Comparison of ENCODE assay signal across 1 cellular context in genomic region chr12:6613776-6614512, GRCh38.
TF ChIP-seq lines count a peak whose summit lies in the region.

No MANE protein-coding gene starts in this region.

TF ChIP-seq in HepG2, 621 proteins besides CTCF, POLR2A, EP300 and RAD21 (continued from another document and continues in another):
- TF ChIP-seq ELF4 (CRISPR knock-in tag; IDR thresholded peaks at IDR 0.05; ENCODE audit: borderline replicate concordance) (no peak), MXD3 (CRISPR knock-in tag; IDR thresholded peaks at IDR 0.05) (0 out of 2 replicates have a peak, but pooled peaks have one; percentile 35), ARID4A (CRISPR knock-in tag; IDR thresholded peaks at IDR 0.05; ENCODE audit: borderline replicate concordance) (no peak; the same call in 1 of the 2 replicates), ZNF224 (CRISPR knock-in tag; IDR thresholded peaks at IDR 0.05) (no peak), ATF2 (CRISPR knock-in tag; IDR thresholded peaks at IDR 0.05) (no peak), ZNF274 (CRISPR knock-in tag; IDR thresholded peaks at IDR 0.05) (no peak), ZNF850 (CRISPR knock-in tag; conservative IDR thresholded peaks at IDR 0.05) (no peak), HDAC1 (CRISPR knock-in tag; IDR thresholded peaks at IDR 0.05) (peak; percentile 47; the same call in 1 of the 2 replicates), ZNF570 (CRISPR knock-in tag; IDR thresholded peaks at IDR 0.05; ENCODE audit: borderline replicate concordance) (no peak), ZBTB34 (CRISPR knock-in tag; IDR thresholded peaks at IDR 0.05) (no peak), TRIM24 (CRISPR knock-in tag; IDR thresholded peaks at IDR 0.05) (no peak), ZNF788 (CRISPR knock-in tag; IDR thresholded peaks at IDR 0.05; ENCODE audit: borderline replicate concordance) (no peak), ARID5B (CRISPR knock-in tag; IDR thresholded peaks at IDR 0.05) (peak; percentile 51; the same call in 1 of the 2 replicates), HMGXB4 (CRISPR knock-in tag; IDR thresholded peaks at IDR 0.05; ENCODE audit: borderline replicate concordance in 1 of 2, low read depth in 1 of 2) (peak; percentile 49 to 92; a peak in 2 of 4 replicates), HOXA3 (CRISPR knock-in tag; IDR thresholded peaks at IDR 0.05) (no peak), HINFP (CRISPR knock-in tag; IDR thresholded peaks at IDR 0.05; ENCODE audit: low read depth) (no peak), ZNF550 (CRISPR knock-in tag; IDR thresholded peaks at IDR 0.05; ENCODE audit: borderline replicate concordance) (no peak), TRAFD1 (CRISPR knock-in tag; IDR thresholded peaks at IDR 0.05; ENCODE audit: borderline replicate concordance) (no peak), MIER3 (CRISPR knock-in tag; IDR thresholded peaks at IDR 0.05; ENCODE audit: borderline replicate concordance) (no peak), ESRRA (CRISPR knock-in tag; IDR thresholded peaks at IDR 0.05; ENCODE audit: low read depth) (0 out of 2 replicates have a peak, but pooled peaks have one; percentile 23), HOXA5 (CRISPR knock-in tag; IDR thresholded peaks at IDR 0.05) (no peak), NR2C2 (CRISPR knock-in tag; IDR thresholded peaks at IDR 0.05; ENCODE audit: borderline replicate concordance) (peak; percentile 60), ZC3H4 (CRISPR knock-in tag; IDR thresholded peaks at IDR 0.05; ENCODE audit: borderline replicate concordance) (no peak), ARNT (IDR thresholded peaks at IDR 0.05) (no peak), HNRNPUL1 (IDR thresholded peaks at IDR 0.05; ENCODE audit: low read depth, low read length) (no peak), HMGA1 (CRISPR knock-in tag; conservative IDR thresholded peaks at IDR 0.05) (no peak), ZNF839 (CRISPR knock-in tag; IDR thresholded peaks at IDR 0.05; ENCODE audit: borderline replicate concordance) (no peak), MEIS1 (CRISPR knock-in tag; IDR thresholded peaks at IDR 0.05; ENCODE audit: borderline replicate concordance) (no peak; the same call in 1 of the 2 replicates), ZNF513 (CRISPR knock-in tag; conservative IDR thresholded peaks at IDR 0.05) (no peak), SAFB2 (CRISPR knock-in tag; IDR thresholded peaks at IDR 0.05; ENCODE audit: borderline replicate concordance, low read depth) (no peak), SSRP1 (CRISPR knock-in tag; IDR thresholded peaks at IDR 0.05) (peak; percentile 40; the same call in 1 of the 2 replicates), ZNF382 (CRISPR knock-in tag; IDR thresholded peaks at IDR 0.05; ENCODE audit: borderline replicate concordance) (no peak), PBX3 (CRISPR knock-in tag; IDR thresholded peaks at IDR 0.05; ENCODE audit: borderline replicate concordance) (no peak), ZFP36L2 (CRISPR knock-in tag; IDR thresholded peaks at IDR 0.05) (no peak), TFAP4 (IDR thresholded peaks at IDR 0.05; ENCODE audit: borderline replicate concordance, low read depth) (no peak), HDAC2 (CRISPR knock-in tag; IDR thresholded peaks at IDR 0.05) (peak; percentile 62; the same call in 1 of the 2 replicates), ZMAT5 (CRISPR knock-in tag; IDR thresholded peaks at IDR 0.05; ENCODE audit: borderline replicate concordance, low read depth) (no peak), SMAD1 (CRISPR knock-in tag; IDR thresholded peaks at IDR 0.05; ENCODE audit: borderline replicate concordance, low read depth) (no peak)
